19 cellular contexts compared by ENCODE assay signal in the genomic region with DNA sequence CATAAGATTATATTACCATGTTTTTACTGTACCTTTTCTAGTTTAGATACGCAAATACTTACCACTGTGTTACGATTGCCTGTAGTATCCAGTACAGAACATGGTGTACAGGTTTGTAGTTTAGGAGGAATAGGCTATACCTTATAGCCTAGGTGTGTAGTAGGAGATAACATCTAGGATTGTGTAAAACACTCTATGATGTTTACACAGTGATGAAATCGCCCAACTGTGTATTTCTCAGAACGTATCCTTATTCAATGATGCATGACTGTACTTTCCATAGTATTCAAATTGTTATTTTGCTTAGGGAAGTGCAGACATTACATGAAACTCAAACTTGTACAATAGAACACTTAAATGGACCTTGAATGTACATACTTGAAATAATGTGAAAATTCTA.
DNase-seq lines count a peak whose midpoint lies in the region; ATAC-seq, FAIRE-seq and TF ChIP-seq lines count a peak whose summit lies in the region.
"Had no signal": no experiment of that assay in that cellular context is flagged by ENCODE, and none has a peak within 500 bp of the region (broad histone marks: within the 10 kb centered on the region; RNA-seq: fewer than 3 reads in every experiment).

No MANE protein-coding gene starts in this region.

- no peak for TF ChIP-seq CTCF in bronchial epithelial cell (IDR thresholded peaks at IDR 0.05; ENCODE audit: insufficient read depth, low read length, severe bottlenecking)

- H3K9me3 ChIP-seq in T-helper 17 cell (ENCODE audit: control insufficient read depth, low read length, poor library complexity, severe bottlenecking) = no peaks in the 10 kb centered on the region
- H3K9me3 ChIP-seq: HAP-1 had no signal

- H3K27ac Mint-ChIP-seq in T-helper 17 cell = no peak overlapping the region

- ATAC-seq in T-helper 17 cell = no peak

- H3K27me3 Mint-ChIP-seq in T-helper 17 cell = no peaks in the 10 kb centered on the region

- no peak overlapping the region for H3K4me3 ChIP-seq in bronchial epithelial cell (ENCODE audit: low read depth, low read length)
- H3K4me3 ChIP-seq: HAP-1, SK-N-MC had no signal

- H3K27me3 ChIP-seq in bronchial epithelial cell (ENCODE audit: control insufficient read depth, insufficient read depth, low read length) = no peaks in the 10 kb centered on the region

- FAIRE-seq in bronchial epithelial cell (lab: Jason Lieb, UNC) (no peak), urothelium cell line (lab: Jason Lieb, UNC) (peak; percentile 23)
- FAIRE-seq: A204.1, GM19239 had no signal

- peak; percentile 11 for DNase-seq in NCI-H187 treated with DMSO at 0.1 percent for 48 hours (lab: John Stamatoyannopoulos, UW)
- no peak for DNase-seq in NCI-H187 (lab: John Stamatoyannopoulos, UW)
- peak; percentile 77 for DNase-seq in NCI-H510A treated with DMSO at 0.1 percent for 48 hours (lab: John Stamatoyannopoulos, UW)
- DNase-seq in bronchial epithelial cell (ENCODE audit: low read depth) = peak; percentile 79
- no peak for DNase-seq in urothelium cell line (ENCODE audit: low spot score)
- DNase-seq in DMS79 treated with DMSO at 0.1 percent for 48 hours (lab: John Stamatoyannopoulos, UW) = no peak
- DNase-seq in T-helper 17 cell = no peak
- no peak for DNase-seq in amygdala (lab: John Stamatoyannopoulos, UW)
- DNase-seq: DMS79, GDM1, IMR-90, MV-4-11, NCI-H2171, NCI-H524, T-helper 1 cell had no signal

- H3K36me3 Mint-ChIP-seq in T-helper 17 cell (ENCODE audit: low read depth) = no peaks in the 10 kb centered on the region

- H3K36me3 ChIP-seq in bronchial epithelial cell (ENCODE audit: control insufficient read depth, insufficient read depth, low read length) = no peaks in the 10 kb centered on the region
- H3K36me3 ChIP-seq: HAP-1 had no signal

- no peaks in the 10 kb centered on the region for H3K4me1 Mint-ChIP-seq in T-helper 17 cell

- no peak overlapping the region for H3K4me3 Mint-ChIP-seq in T-helper 17 cell

Comparison
In these comparisons a context has a peak if more than half of its experiments do, and no peak if none do; other contexts are left out.
1. DNase-seq: peak in NCI-H187 treated with DMSO at 0.1 percent for 48 hours (single experiment), NCI-H510A treated with DMSO at 0.1 percent for 48 hours (single experiment) and bronchial epithelial cell (single experiment); none in NCI-H187 (0 of 2), urothelium cell line (single experiment), DMS79 treated with DMSO at 0.1 percent for 48 hours (single experiment), T-helper 17 cell (0 of 3) and amygdala (0 of 56).